ENCODE assay signal across 23 cellular contexts in the genomic region with DNA sequence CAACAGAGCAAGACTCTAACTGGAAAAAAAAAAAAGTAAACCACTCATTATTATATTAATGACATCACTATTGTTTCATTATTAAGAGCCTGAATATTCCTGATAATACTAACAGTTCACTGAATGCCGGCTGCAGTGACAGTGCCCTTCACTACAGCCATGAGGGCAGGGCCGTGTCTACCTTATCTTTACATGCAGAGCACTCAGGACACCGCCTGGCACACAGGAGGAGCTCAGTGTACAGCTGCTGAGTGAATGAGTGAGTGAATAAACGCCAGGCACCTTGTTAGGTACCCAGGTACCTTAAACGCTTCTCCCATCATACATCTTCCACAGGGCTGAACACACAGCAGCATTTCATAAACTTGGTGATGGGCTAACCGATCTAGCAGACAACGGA. TPM values are rescaled to one million over a fixed set of nuclear protein-coding genes. Genes with fewer than 3 reads are reported as not detected.
DNase-seq lines count a peak whose midpoint lies in the region; ATAC-seq and TF ChIP-seq lines count a peak whose summit lies in the region.
"Had no signal": no experiment of that assay in that cellular context is flagged by ENCODE, and none has a peak within 500 bp of the region (broad histone marks: within the 10 kb centered on the region; RNA-seq: fewer than 3 reads in every experiment).

No MANE protein-coding gene starts in this region.

- no peaks in the 10 kb centered on the region for H3K23me2 ChIP-seq in H9 (ENCODE audit: insufficient read length, low read depth, low read length, poor library complexity, severe bottlenecking)

- H4K20me1 ChIP-seq in H9 (ENCODE audit: control insufficient read depth, insufficient read depth, insufficient read length): no peaks in the 10 kb centered on the region

- no peaks in the 10 kb centered on the region for H3K27me3 ChIP-seq in H9 (ENCODE audit: insufficient read depth, low read length)
- no peaks in the 10 kb centered on the region for H3K27me3 ChIP-seq in left ventricle myocardium inferior (ENCODE audit: low read depth)
- no peaks in the 10 kb centered on the region for H3K27me3 ChIP-seq in CD8-positive, alpha-beta memory T cell (ENCODE audit: insufficient read depth, low read length, poor library complexity, severe bottlenecking)

- H3K18ac ChIP-seq in H9 (ENCODE audit: insufficient read length, low read depth, low read length): no peak overlapping the region

- no peak overlapping the region for H3K4me3 Mint-ChIP-seq in H9
- no peak overlapping the region for H3K4me3 Mint-ChIP-seq in WTC11
- no peak overlapping the region for H3K4me3 Mint-ChIP-seq in CD8-positive, alpha-beta memory T cell
- H3K4me3 Mint-ChIP-seq: CD4-positive, alpha-beta memory T cell; HFFc6; IgD-negative memory B cell had no signal

- H3K27me3 Mint-ChIP-seq in H9 (ENCODE audit: low read depth) (no peaks in the 10 kb centered on the region), WTC11 (ENCODE audit: low read depth) (no peaks in the 10 kb centered on the region)
- H3K27me3 Mint-ChIP-seq in CD8-positive, alpha-beta memory T cell: no peaks in the 10 kb centered on the region
- H3K27me3 Mint-ChIP-seq: CD4-positive, alpha-beta memory T cell; IgD-negative memory B cell had no signal

- H3K23ac ChIP-seq in H9 (ENCODE audit: insufficient read length, low read depth, low read length): no peak overlapping the region

- H4K91ac ChIP-seq in H9 (ENCODE audit: insufficient read length, low read depth, low read length): no peak overlapping the region

- H3T11ph ChIP-seq in H9 (ENCODE audit: low read length): no peak overlapping the region

- no peaks in the 10 kb centered on the region for H3K79me2 ChIP-seq in H9 (ENCODE audit: insufficient read depth, low read length)

- no peak overlapping the region for H2AFZ ChIP-seq in H9 (ENCODE audit: low read length)
- H2AFZ ChIP-seq: GM23248, PC-9 had no signal

- intact Hi-C loops in left ventricle myocardium inferior (cut with micrococcal nuclease): no loop called here

- H3K4me2 ChIP-seq in H9 (ENCODE audit: insufficient read depth, insufficient read length, low read length): no peak overlapping the region
- H3K4me2 ChIP-seq: KMS-11, PC-9 had no signal

- H3K4me3 ChIP-seq in left ventricle myocardium inferior: no peak overlapping the region
- no peak overlapping the region for H3K4me3 ChIP-seq in CD8-positive, alpha-beta memory T cell (ENCODE audit: low read length)
- H3K4me3 ChIP-seq: GM23248, HAP-1, PC-9 had no signal

- H4K8ac ChIP-seq in H9 (replicated peaks; ENCODE audit: insufficient read length, low read depth, low read length): no peak overlapping the region

- DNase-seq in H9 (no peak), HUDEP-2 (lab: John Stamatoyannopoulos, UW; ENCODE audit: unreplicated experiment in 76 of 76) (peak in 72 of 76 experiments; percentile 6 to 79 (median 54)), WTC11 (ENCODE audit: low spot score) (no peak), left ventricle myocardium inferior (peak; percentile 23), T-helper 9 cell (no peak)
- DNase-seq in CD8-positive, alpha-beta memory T cell: no peak
- DNase-seq: C1 segment of cervical spinal cord; CD4-positive, alpha-beta memory T cell; DMS 273 treated with DMSO at 0.1 percent for 48 hours; DMS79; GF-D8; GM23248; HFFc6; MM.1S; NCI-H2029 treated with DMSO at 0.1 percent for 48 hours; NCI-H2227 treated with DMSO at 0.1 percent for 48 hours; NCI-H526 treated with DMSO at 0.1 percent for 48 hours; PC-9; SHP77 treated with DMSO at 0.1 percent for 48 hours had no signal

- H3K79me1 ChIP-seq in H9 (ENCODE audit: insufficient read depth, low read depth, low read length, poor library complexity, severe bottlenecking): no peaks in the 10 kb centered on the region

- no peak overlapping the region for H3K14ac ChIP-seq in H9 (ENCODE audit: insufficient read depth, low read length)

- H3K4ac ChIP-seq in H9 (ENCODE audit: low read depth, low read length): no peak overlapping the region

- no peak for TF ChIP-seq CTCF in H9 (conservative IDR thresholded peaks at IDR 0.05)
- TF ChIP-seq CTCF in WTC11 (IDR thresholded peaks at IDR 0.05): no peak
- no peak for TF ChIP-seq CTCF in left ventricle myocardium inferior (IDR thresholded peaks at IDR 0.05; ENCODE audit: borderline replicate concordance)

- H3K36me3 ChIP-seq in left ventricle myocardium inferior: peaks cover 4% of the 10 kb centered on the region
- H3K36me3 ChIP-seq in CD8-positive, alpha-beta memory T cell (ENCODE audit: insufficient read depth, low read length): no peaks in the 10 kb centered on the region
- H3K36me3 ChIP-seq: HAP-1 had no signal

- ATAC-seq in WTC11: no peak
- no peak for ATAC-seq in HG02938 (IDR thresholded peaks at IDR 0.05; ENCODE audit: unreplicated experiment)

- peaks cover 0 to 8% (median 4%) of the 10 kb centered on the region in 3 experiments; a peak in 2 of 7 replicates for H3K36me3 Mint-ChIP-seq in H9 (ENCODE audit: insufficient read depth in 1 of 3, low read depth in 3 of 3)
- H3K36me3 Mint-ChIP-seq in WTC11: 0 out of 2 replicates have a peak, but pooled peaks cover under 1% of the 10 kb centered on the region
- H3K36me3 Mint-ChIP-seq in CD8-positive, alpha-beta memory T cell: peaks cover 0 to 62% (median 0%) of the 10 kb centered on the region in 3 donors

- POLR2A ChIA-PET in WTC11 (lab: Charles Lee): no interaction called here
- POLR2A ChIA-PET in CD8-positive, alpha-beta memory T cell (lab: Charles Lee): no interaction called here

- no peaks in the 10 kb centered on the region for H3K9me3 ChIP-seq in H9 (ENCODE audit: control insufficient read depth, low read depth, low read length)
- no peaks in the 10 kb centered on the region for H3K9me3 ChIP-seq in left ventricle myocardium inferior (replicated peaks)
- no peaks in the 10 kb centered on the region for H3K9me3 ChIP-seq in CD8-positive, alpha-beta memory T cell (ENCODE audit: low read length)
- H3K9me3 ChIP-seq: HAP-1 had no signal

- no peak overlapping the region for H2BK12ac ChIP-seq in H9 (ENCODE audit: insufficient read length, low read depth, low read length)

- no peak overlapping the region for H4K5ac ChIP-seq in H9 (ENCODE audit: insufficient read length, low read depth, low read length)

- no peak overlapping the region for H2BK120ac ChIP-seq in H9 (ENCODE audit: low read depth, low read length, poor library complexity, severe bottlenecking)

- CTCF ChIA-PET in WTC11 (lab: Charles Lee): interaction anchor here (1.0 to 1.1 kb wide), 2 partner anchors 23 to 55 kb away, joined by 3 read pairs; partner anchors contain the start of gene ZFYVE1
- CTCF ChIA-PET in CD8-positive, alpha-beta memory T cell (lab: Charles Lee): interaction anchor here (1.7 kb wide), 1 partner anchor 56 kb away, joined by 4 read pairs; no protein-coding TSS in a partner anchor

- no CpG with 5 or more reads among the region's 7 CpGs for WGBS in H9 (ENCODE audit: extremely low coverage, insufficient read length, low lambda C conversion rate)

- H2BK20ac ChIP-seq in H9 (ENCODE audit: low read depth, low read length, poor library complexity, severe bottlenecking): no peak overlapping the region

- H3K27ac ChIP-seq in H9 (ENCODE audit: insufficient read length, low read depth, low read length): no peak overlapping the region
- no peak overlapping the region for H3K27ac ChIP-seq in left ventricle myocardium inferior (replicated peaks)
- no peak overlapping the region for H3K27ac ChIP-seq in CD8-positive, alpha-beta memory T cell (ENCODE audit: low read depth, low read length)
- H3K27ac ChIP-seq: GM23248, KMS-11, PC-9 had no signal

- no peak overlapping the region for H3K56ac ChIP-seq in H9 (ENCODE audit: insufficient read length, low read depth, low read length)

- no peaks in the 10 kb centered on the region for H3K9me3 Mint-ChIP-seq in H9
- H3K9me3 Mint-ChIP-seq in WTC11: no peaks in the 10 kb centered on the region
- H3K9me3 Mint-ChIP-seq in CD8-positive, alpha-beta memory T cell: no peaks in the 10 kb centered on the region
- H3K9me3 Mint-ChIP-seq: CD4-positive, alpha-beta memory T cell; HFFc6; IgD-negative memory B cell had no signal

- H2AK5ac ChIP-seq in H9 (ENCODE audit: insufficient read length, low read length): no peak overlapping the region

- no peak overlapping the region for H2BK5ac ChIP-seq in H9 (ENCODE audit: insufficient read length, low read length)

- H3K9ac ChIP-seq in H9 (ENCODE audit: extremely low read depth, insufficient read length, low read length): no peak overlapping the region
- H3K9ac ChIP-seq: GM23248, KMS-11 had no signal

- H3K4me1 ChIP-seq in H9 (ENCODE audit: insufficient read depth, low read length) (no peaks in the 10 kb centered on the region; the same call in 1 of the 2 replicates), left ventricle myocardium inferior (peaks cover 52% of the 10 kb centered on the region)
- no peaks in the 10 kb centered on the region for H3K4me1 ChIP-seq in CD8-positive, alpha-beta memory T cell (ENCODE audit: insufficient read depth, low read length)

- no peak overlapping the region for H2BK15ac ChIP-seq in H9 (ENCODE audit: low read depth, low read length)

- peaks cover 12 to 19% of the 10 kb centered on the region in 2 experiments for H3K4me1 Mint-ChIP-seq in H9
- H3K4me1 Mint-ChIP-seq in WTC11: peaks cover 18% of the 10 kb centered on the region
- H3K4me1 Mint-ChIP-seq in CD8-positive, alpha-beta memory T cell: peaks cover 17 to 31% (median 21%) of the 10 kb centered on the region in 3 donors

- H3K27ac Mint-ChIP-seq in H9: peak overlapping the region in 2 of 3 experiments; percentile 3 to 80; a peak in 1 of 7 replicates
- H3K27ac Mint-ChIP-seq in WTC11: peak overlapping the region; percentile 47; the same call in 1 of the 2 replicates
- H3K27ac Mint-ChIP-seq in CD8-positive, alpha-beta memory T cell: peak overlapping the region in 1 of 8 donors; percentile 93
- H3K27ac Mint-ChIP-seq: HFFc6, IgD-negative memory B cell had no signal

TF ChIP-seq in WTC11, 78 proteins besides CTCF, POLR2A, EP300 and RAD21 (continues in another document):
- TF ChIP-seq ZNF671 (CRISPR knock-in tag; IDR thresholded peaks at IDR 0.05) (no peak), NFATC4 (CRISPR knock-in tag; IDR thresholded peaks at IDR 0.05) (no peak), SP1 (CRISPR knock-in tag; conservative IDR thresholded peaks at IDR 0.05) (no peak), TP53 (CRISPR knock-in tag; IDR thresholded peaks at IDR 0.05) (no peak), ZNF232 (CRISPR knock-in tag; IDR thresholded peaks at IDR 0.05) (no peak), ZNF138 (CRISPR knock-in tag; conservative IDR thresholded peaks at IDR 0.05) (no peak), NR2C2 (CRISPR knock-in tag; IDR thresholded peaks at IDR 0.05) (no peak), ETV6 (CRISPR knock-in tag; IDR thresholded peaks at IDR 0.05) (no peak)

RNA-seq across cellular contexts. Expression of gene ZFYVE1, which starts 23.2 kb away (rescaled TPM):
- total RNA-seq in H9 (2021): 14.2 and 14.7 TPM in 2 replicates
- 10.8 to 12.8 TPM (median 12.2 TPM) in 3 replicates for total RNA-seq in WTC11 (2021)
- 14.4 TPM for total RNA-seq in left ventricle myocardium inferior
- total RNA-seq in CD8-positive, alpha-beta memory T cell: 10 to 100 TPM; 11.7 to 11.8 TPM
- polyA plus RNA-seq in CD8-positive, alpha-beta memory T cell: 7.8 TPM

RNA-seq across cellular contexts. Expression of gene RBM25, which starts 54.6 kb away (rescaled TPM):
- 133 and 138 TPM in 2 replicates for total RNA-seq in H9 (2021)
- total RNA-seq in WTC11 (2021): 142 to 147 TPM (median 145 TPM) in 3 replicates
- 36.9 TPM for total RNA-seq in left ventricle myocardium inferior
- total RNA-seq in CD8-positive, alpha-beta memory T cell: 10 to 100 TPM; 96.5 to 99.2 TPM
- polyA plus RNA-seq in CD8-positive, alpha-beta memory T cell: 67.0 TPM

Comparison
In these comparisons a context has a peak if more than half of its experiments do, and no peak if none do; other contexts are left out.
1. DNase-seq: peak in HUDEP-2 (72 of 76) and left ventricle myocardium inferior (single experiment); none in H9 (single experiment), WTC11 (single experiment), CD8-positive, alpha-beta memory T cell (0 of 5) and T-helper 9 cell (single experiment).